Comparison of ENCODE assay signal across 30 cellular contexts in the genomic region with DNA sequence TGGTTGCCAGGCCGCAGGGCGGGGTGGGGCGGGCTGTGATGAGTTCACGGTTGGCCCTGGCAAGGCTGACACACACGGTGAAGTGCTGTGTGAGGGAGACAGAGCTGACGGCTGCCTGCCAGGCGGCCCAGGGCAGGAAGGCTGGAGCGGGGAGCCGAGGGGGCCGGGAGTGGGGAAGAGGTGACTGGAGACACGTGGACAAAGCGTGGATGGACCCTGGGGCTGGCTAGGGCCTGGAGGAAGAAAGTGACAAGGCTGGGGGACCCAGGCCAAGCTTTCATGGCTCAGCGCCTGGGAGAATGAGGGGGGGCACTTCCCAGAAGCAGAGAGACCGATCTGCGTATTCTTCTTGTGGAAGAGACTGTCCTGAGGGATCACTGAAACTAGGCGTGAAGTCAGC.
DNase-seq lines count a peak whose midpoint lies in the region; ATAC-seq and TF ChIP-seq lines count a peak whose summit lies in the region.
"Had no signal": no experiment of that assay in that cellular context is flagged by ENCODE, and none has a peak within 500 bp of the region (broad histone marks: within the 10 kb centered on the region; RNA-seq: fewer than 3 reads in every experiment).

No MANE protein-coding gene starts in this region.

- peaks cover 32% of the 10 kb centered on the region for H3K27me3 Mint-ChIP-seq in Calu3 (ENCODE audit: unreplicated experiment)
- H3K27me3 Mint-ChIP-seq: activated CD4-positive, alpha-beta T cell treated with anti-CD3 and anti-CD28 coated beads for 36 hours; activated naive CD8-positive, alpha-beta T cell treated with anti-CD3 and anti-CD28 coated beads, Interleukin-2, amount 50 U/mL, for 24 hours; brain; CD4-positive, CD25-positive, alpha-beta regulatory T cell; stimulated activated memory B cell treated with anti-CD40 and anti-IgM and Interleukin-4, amounts not matched to agents 10 μg/mL and 1 μg/mL and 100 μg/mL, for 72 hours had no signal

- in situ Hi-C loops in mammary epithelial cell (cut with MboI; ENCODE audit: low sequenced_read_pairs in 2 of 2): no loop called here

- 82% methylated on average over 6 of the region's 16 CpGs for WGBS in mammary epithelial cell (ENCODE audit: low coverage, missing lambda C conversion rate)
- WGBS in aorta, 2 donors: 46 to 52% methylated on average over 16 of the region's 16 CpGs

- H3K79me2 ChIP-seq in mammary epithelial cell (ENCODE audit: insufficient read depth, low read length): no peaks in the 10 kb centered on the region

- H3K9me3 Mint-ChIP-seq in Calu3 (ENCODE audit: low read depth, unreplicated experiment): no peaks in the 10 kb centered on the region
- H3K9me3 Mint-ChIP-seq: activated naive CD8-positive, alpha-beta T cell treated with anti-CD3 and anti-CD28 coated beads, Interleukin-2, amount 50 U/mL, for 24 hours; natural killer cell; stimulated activated memory B cell treated with anti-CD40 and anti-IgM and Interleukin-4, amounts not matched to agents 10 μg/mL and 1 μg/mL and 100 μg/mL, for 72 hours had no signal

- no peaks in the 10 kb centered on the region for H3K4me1 Mint-ChIP-seq in Calu3 (ENCODE audit: low read depth, unreplicated experiment)
- H3K4me1 Mint-ChIP-seq: activated CD4-positive, alpha-beta T cell treated with anti-CD3 and anti-CD28 coated beads for 36 hours; activated naive CD8-positive, alpha-beta T cell treated with anti-CD3 and anti-CD28 coated beads, Interleukin-2, amount 50 U/mL, for 24 hours; CD4-positive, CD25-positive, alpha-beta regulatory T cell; natural killer cell; stimulated activated memory B cell treated with anti-CD40 and anti-IgM and Interleukin-4, amounts not matched to agents 10 μg/mL and 1 μg/mL and 100 μg/mL, for 72 hours had no signal

- no peaks in the 10 kb centered on the region for H3K36me3 ChIP-seq in breast epithelium
- H3K36me3 ChIP-seq in mammary epithelial cell (ENCODE audit: insufficient read depth, low read length): no peaks in the 10 kb centered on the region
- peaks cover 30% of the 10 kb centered on the region for H3K36me3 ChIP-seq in left ventricle myocardium inferior
- H3K36me3 ChIP-seq in aorta (ENCODE audit: control insufficient read depth in 1 of 2, insufficient read depth in 2 of 2, low read length in 1 of 2): no peaks in the 10 kb centered on the region
- H3K36me3 ChIP-seq: pancreas, thyroid gland, vagina had no signal

- no peak overlapping the region for H3K4me2 ChIP-seq in mammary epithelial cell (ENCODE audit: insufficient read depth, low read depth, low read length)

- TF ChIP-seq POLR2A in breast epithelium (IDR thresholded peaks at IDR 0.05): no peak

- dilution Hi-C loops in mammary epithelial cell (cut with HindIII; ENCODE audit: low sequenced_read_pairs): loop anchor here (25.0 kb wide), 1 partner anchor 561 kb away; the partner anchor contains the start of gene CYP26B1

- BruUV-seq in mammary epithelial cell (replicated peaks; lab: Mats Ljungman, UMichigan): no TSS peak
- no TSS peak for BruUV-seq in Calu3 (replicated peaks; lab: Mats Ljungman, UMichigan)

- H3K27me3 ChIP-seq in breast epithelium (no peaks in the 10 kb centered on the region), mammary epithelial cell (ENCODE audit: insufficient read depth, low read length) (no peaks in the 10 kb centered on the region), left ventricle myocardium inferior (ENCODE audit: low read depth) (no peaks in the 10 kb centered on the region), aorta (ENCODE audit: control insufficient read depth in 1 of 2, insufficient read depth in 2 of 2, low read length in 1 of 2) (no peaks in the 10 kb centered on the region)
- H3K27me3 ChIP-seq: left lung, pancreas, thyroid gland, vagina had no signal

- no peak overlapping the region for H2AFZ ChIP-seq in mammary epithelial cell (ENCODE audit: low read depth, low read length)

- peak; percentile 11 for ATAC-seq in aorta (ENCODE audit: low FRiP score)
- ATAC-seq: activated CD4-positive, alpha-beta T cell treated with anti-CD3 and anti-CD28 coated beads for 36 hours; activated naive CD8-positive, alpha-beta T cell treated with anti-CD3 and anti-CD28 coated beads, Interleukin-2, amount 50 U/mL, for 24 hours; GM12878; left lung; pancreas; sciatic nerve; stimulated activated memory B cell treated with anti-CD40 and anti-IgM and Interleukin-4, amounts not matched to agents 10 μg/mL and 1 μg/mL and 100 μg/mL, for 72 hours had no signal

- TF ChIP-seq CTCF in breast epithelium (IDR thresholded peaks at IDR 0.05) (no peak), mammary epithelial cell (conservative IDR thresholded peaks at IDR 0.05 in 1 of 2, IDR thresholded peaks at IDR 0.05 in 1 of 2; ENCODE audit: extremely low read depth in 1 of 2, insufficient read depth in 1 of 2, low read depth in 1 of 2, low read length in 2 of 2) (no peak), left ventricle myocardium inferior (IDR thresholded peaks at IDR 0.05; ENCODE audit: borderline replicate concordance) (no peak), Calu3 (IDR thresholded peaks at IDR 0.05; ENCODE audit: unreplicated experiment) (no peak)

- H3K9ac ChIP-seq in mammary epithelial cell (ENCODE audit: insufficient read depth, low read length): no peak overlapping the region

- no peaks in the 10 kb centered on the region for H3K36me3 Mint-ChIP-seq in Calu3 (ENCODE audit: insufficient read depth, unreplicated experiment)
- H3K36me3 Mint-ChIP-seq: brain; CD4-positive, CD25-positive, alpha-beta regulatory T cell; natural killer cell; stimulated activated memory B cell treated with anti-CD40 and anti-IgM and Interleukin-4, amounts not matched to agents 10 μg/mL and 1 μg/mL and 100 μg/mL, for 72 hours had no signal

- peak overlapping the region; percentile 48 to 86 for H3K27ac ChIP-seq in breast epithelium
- H3K27ac ChIP-seq in mammary epithelial cell (ENCODE audit: insufficient read depth, low read depth, low read length): no peak overlapping the region
- no peak overlapping the region for H3K27ac ChIP-seq in left ventricle myocardium inferior (replicated peaks)
- H3K27ac ChIP-seq in aorta (ENCODE audit: low read depth in 1 of 2, low read length in 2 of 2): no peak overlapping the region
- H3K27ac ChIP-seq: 22Rv1, epithelial cell of prostate, left lung, pancreas, thyroid gland, vagina had no signal

- H3K4me1 ChIP-seq in breast epithelium (no peaks in the 10 kb centered on the region), mammary epithelial cell (ENCODE audit: insufficient read depth, low read length) (no peaks in the 10 kb centered on the region), left ventricle myocardium inferior (peaks cover 21% of the 10 kb centered on the region), aorta (ENCODE audit: control insufficient read depth in 1 of 2, insufficient read depth in 2 of 2, low read length in 2 of 2) (no peaks in the 10 kb centered on the region)
- H3K4me1 ChIP-seq: left lung, pancreas, thyroid gland, vagina had no signal

- no peak for DNase-seq in breast epithelium (ENCODE audit: low spot score in 2 of 2)
- no peak for DNase-seq in mammary epithelial cell
- peak; percentile 45 for DNase-seq in left ventricle myocardium inferior
- peak; percentile 53 for DNase-seq in occipital lobe (lab: John Stamatoyannopoulos, UW)
- no peak for DNase-seq in aorta
- DNase-seq in Calu3: no peak
- DNase-seq in NCI-H146 treated with DMSO at 0.1 percent for 48 hours (lab: John Stamatoyannopoulos, UW; ENCODE audit: unreplicated experiment): no peak
- DNase-seq in stimulated activated naive CD4-positive, alpha-beta T cell treated with Interleukin-2 at 50 U/mL for 16 hours (lab: John Stamatoyannopoulos, UW): no peak
- DNase-seq: activated CD4-positive, alpha-beta T cell treated with anti-CD3 and anti-CD28 coated beads for 36 hours; activated CD8-positive, alpha-beta memory T cell treated with anti-CD3 and anti-CD28 coated beads for 24 hours; activated gamma-delta T cell treated with Interleukin-2 at 50 U/mL for 16 hours; activated naive CD8-positive, alpha-beta T cell treated with anti-CD3 and anti-CD28 coated beads, Interleukin-2, amount 50 U/mL, for 24 hours; activated T-cell treated with anti-CD3 and anti-CD28 coated beads, Interleukin-2, amount 50 U/mL, for 1 hour; CD4-positive, CD25-positive, alpha-beta regulatory T cell; effector CD4-positive, alpha-beta T cell; left lung; natural killer cell; NCI-H1694 treated with DMSO at 0.1 percent for 48 hours; NCI-H2171 treated with DMSO at 0.1 percent for 48 hours; NCI-H510A treated with DMSO at 0.1 percent for 48 hours; pancreas; stimulated activated CD4-positive, alpha-beta T cell treated with anti-CD3 and anti-CD28 coated beads, Interleukin-4, amount 100 ng/mL, for 4 hours; thyroid gland had no signal

- no peak overlapping the region for H3K4me3 Mint-ChIP-seq in Calu3 (ENCODE audit: low read depth, unreplicated experiment)
- H3K4me3 Mint-ChIP-seq: activated CD4-positive, alpha-beta T cell treated with anti-CD3 and anti-CD28 coated beads for 36 hours; activated naive CD8-positive, alpha-beta T cell treated with anti-CD3 and anti-CD28 coated beads, Interleukin-2, amount 50 U/mL, for 24 hours; brain; CD4-positive, CD25-positive, alpha-beta regulatory T cell; natural killer cell; stimulated activated memory B cell treated with anti-CD40 and anti-IgM and Interleukin-4, amounts not matched to agents 10 μg/mL and 1 μg/mL and 100 μg/mL, for 72 hours had no signal

- no peaks in the 10 kb centered on the region for H3K9me3 ChIP-seq in breast epithelium
- no peaks in the 10 kb centered on the region for H3K9me3 ChIP-seq in mammary epithelial cell (replicated peaks; ENCODE audit: insufficient read depth, low read length)
- no peaks in the 10 kb centered on the region for H3K9me3 ChIP-seq in left ventricle myocardium inferior (replicated peaks)
- H3K9me3 ChIP-seq in aorta (ENCODE audit: control insufficient read depth, low read length): no peaks in the 10 kb centered on the region
- H3K9me3 ChIP-seq: left lung, pancreas, thyroid gland, vagina had no signal

- CTCF ChIA-PET in mammary epithelial cell (lab: Charles Lee; ENCODE audit: low non-redundant PET): no interaction called here
- CTCF ChIA-PET in Calu3 (lab: Charles Lee): no interaction called here

- H3K4me3 ChIP-seq in breast epithelium: no peak overlapping the region
- H3K4me3 ChIP-seq in mammary epithelial cell (replicated peaks in 1 of 3; ENCODE audit: insufficient read depth in 1 of 3, low read depth in 2 of 3, low read length in 3 of 3): no peak overlapping the region
- no peak overlapping the region for H3K4me3 ChIP-seq in left ventricle myocardium inferior
- H3K4me3 ChIP-seq in aorta (ENCODE audit: low read length in 2 of 2): no peak overlapping the region
- H3K4me3 ChIP-seq: GM12878, left lung, pancreas, thyroid gland, vagina had no signal

- intact Hi-C loops in breast epithelium (cut with DNase I; ENCODE audit: low total_unique reads) (no loop called here), mammary epithelial cell (cut with micrococcal nuclease) (no loop called here), left ventricle myocardium inferior (cut with micrococcal nuclease) (no loop called here), aorta (cut with DNase I) (no loop called here), Calu3 (cut with micrococcal nuclease; ENCODE audit: unreplicated experiment) (no loop called here)

- no peaks in the 10 kb centered on the region for H4K20me1 ChIP-seq in mammary epithelial cell (ENCODE audit: insufficient read depth, low read length)

- H3K27ac Mint-ChIP-seq in Calu3 (ENCODE audit: unreplicated experiment): no peak overlapping the region
- H3K27ac Mint-ChIP-seq: activated CD4-positive, alpha-beta T cell treated with anti-CD3 and anti-CD28 coated beads for 36 hours; activated naive CD8-positive, alpha-beta T cell treated with anti-CD3 and anti-CD28 coated beads, Interleukin-2, amount 50 U/mL, for 24 hours; CD4-positive, CD25-positive, alpha-beta regulatory T cell; natural killer cell; stimulated activated memory B cell treated with anti-CD40 and anti-IgM and Interleukin-4, amounts not matched to agents 10 μg/mL and 1 μg/mL and 100 μg/mL, for 72 hours had no signal

Comparison
In these comparisons a context has a peak if more than half of its experiments do, and no peak if none do; other contexts are left out.
1. H3K27ac ChIP-seq: peak in breast epithelium (2 of 2); none in mammary epithelial cell (single experiment), left ventricle myocardium inferior (single experiment) and aorta (0 of 2).
2. DNase-seq: peak in left ventricle myocardium inferior (single experiment) and occipital lobe (single experiment); none in breast epithelium (0 of 2), mammary epithelial cell (single experiment), aorta (0 of 2), Calu3 (single experiment), NCI-H146 treated with DMSO at 0.1 percent for 48 hours (single experiment) and stimulated activated naive CD4-positive, alpha-beta T cell treated with Interleukin-2 at 50 U/mL for 16 hours (single experiment).